In genomic region chr21:34132905-34133304, GRCh38 we compare ENCODE assay signal across 15 cellular contexts. TPM values are rescaled to one million over a fixed set of nuclear protein-coding genes. Genes with fewer than 3 reads are reported as not detected.
DNase-seq lines count a peak whose midpoint lies in the region; ATAC-seq, FAIRE-seq and TF ChIP-seq lines count a peak whose summit lies in the region.
"Had no signal": no experiment of that assay in that cellular context is flagged by ENCODE, and none has a peak within 500 bp of the region (broad histone marks: within the 10 kb centered on the region; RNA-seq: fewer than 3 reads in every experiment).

No MANE protein-coding gene starts in this region.

- H3K36me3 ChIP-seq in right atrium auricular region (peaks cover 8% of the 10 kb centered on the region), small intestine (ENCODE audit: control insufficient read depth in 2 of 2, insufficient read depth in 2 of 2, low read length in 2 of 2) (no peaks in the 10 kb centered on the region)
- H3K36me3 ChIP-seq: ovary had no signal

- no peaks in the 10 kb centered on the region for H3K9me3 Mint-ChIP-seq in activated CD8-positive, alpha-beta T cell treated with anti-CD3 and anti-CD28 coated beads, Interleukin-2, amount 10 ng/mL, durations not matched to agents 7 days and 5 days (ENCODE audit: insufficient read depth)
- peaks cover 0 to 6% (median under 1%) of the 10 kb centered on the region in 9 donors for H3K9me3 Mint-ChIP-seq in naive thymus-derived CD8-positive, alpha-beta T cell

- no peaks in the 10 kb centered on the region for H3K27me3 ChIP-seq in right atrium auricular region
- H3K27me3 ChIP-seq in small intestine (ENCODE audit: control insufficient read depth in 2 of 2, insufficient read depth in 2 of 2, low read length in 2 of 2), result no peaks in the 10 kb centered on the region
- H3K27me3 ChIP-seq: ovary had no signal

- no peak overlapping the region for H3K4me3 ChIP-seq in right atrium auricular region
- H3K4me3 ChIP-seq in small intestine (ENCODE audit: low read depth in 1 of 2, low read length in 2 of 2), result no peak overlapping the region
- H3K4me3 ChIP-seq: lung, ovary had no signal

- no peaks in the 10 kb centered on the region for H3K27me3 Mint-ChIP-seq in activated CD8-positive, alpha-beta T cell treated with anti-CD3 and anti-CD28 coated beads, Interleukin-2, amount 10 ng/mL, durations not matched to agents 7 days and 5 days (ENCODE audit: low read depth)
- no peaks in the 10 kb centered on the region for H3K27me3 Mint-ChIP-seq in naive thymus-derived CD8-positive, alpha-beta T cell
- H3K27me3 Mint-ChIP-seq: B cell had no signal

- peak overlapping the region; percentile 2 to 86 for H3K27ac ChIP-seq in right atrium auricular region
- no peak overlapping the region for H3K27ac ChIP-seq in small intestine (ENCODE audit: low read depth in 1 of 2, low read length in 1 of 2)
- H3K27ac ChIP-seq: ovary had no signal

- intact Hi-C loops in left cardiac atrium (cut with DNase I), result no loop called here

- peaks cover 71% of the 10 kb centered on the region for H3K36me3 Mint-ChIP-seq in activated CD8-positive, alpha-beta T cell treated with anti-CD3 and anti-CD28 coated beads, Interleukin-2, amount 10 ng/mL, durations not matched to agents 7 days and 5 days (ENCODE audit: low read depth)
- peaks cover 14 to 47% (median 32%) of the 10 kb centered on the region in 3 donors for H3K36me3 Mint-ChIP-seq in naive thymus-derived CD8-positive, alpha-beta T cell

- FAIRE-seq in small intestine (lab: Jason Lieb, UNC), result no peak
- FAIRE-seq: H54 had no signal

- no peak for TF ChIP-seq CTCF in right atrium auricular region (IDR thresholded peaks at IDR 0.05)

- H3K4me1 ChIP-seq in right atrium auricular region (peaks cover 0 to 63% of the 10 kb centered on the region in 2 donors), small intestine (ENCODE audit: control insufficient read depth in 2 of 2, insufficient read depth in 1 of 2, low read depth in 1 of 2, low read length in 1 of 2) (peaks cover 0 to 5% of the 10 kb centered on the region in 2 donors)

- peak overlapping the region; percentile 73 for H3K27ac Mint-ChIP-seq in activated CD8-positive, alpha-beta T cell treated with anti-CD3 and anti-CD28 coated beads, Interleukin-2, amount 10 ng/mL, durations not matched to agents 7 days and 5 days
- H3K27ac Mint-ChIP-seq in naive thymus-derived CD8-positive, alpha-beta T cell, result peak overlapping the region; percentile 38 to 89 (median 73)
- H3K27ac Mint-ChIP-seq: B cell had no signal

- H3K9me3 ChIP-seq in right atrium auricular region (no peaks in the 10 kb centered on the region), small intestine (ENCODE audit: control insufficient read depth, low read depth) (no peaks in the 10 kb centered on the region)
- H3K9me3 ChIP-seq: ovary had no signal

- POLR2A ChIA-PET in activated CD8-positive, alpha-beta T cell treated with anti-CD3 and anti-CD28 coated beads, Interleukin-2, amount 10 ng/mL, durations not matched to agents 7 days and 5 days (lab: Charles Lee), result interaction anchor here (1.0 to 1.4 kb wide), 2 partner anchors 42 to 60 kb away, joined by 4 read pairs; no protein-coding TSS in a partner anchor
- POLR2A ChIA-PET in naive thymus-derived CD8-positive, alpha-beta T cell (lab: Charles Lee), result interaction anchor here (1.5 kb wide), 1 partner anchor 185 kb away, joined by 6 read pairs; no protein-coding TSS in a partner anchor

- CTCF ChIA-PET in activated CD8-positive, alpha-beta T cell treated with anti-CD3 and anti-CD28 coated beads, Interleukin-2, amount 10 ng/mL, durations not matched to agents 7 days and 5 days (lab: Charles Lee), result interaction anchor here (0.8 to 2.9 kb wide), 6 partner anchors 22 to 215 kb away, joined by 3 to 15 read pairs (median 6); partner anchors contain the start of genes MRPS6 and SLC5A3

- peaks cover 58% of the 10 kb centered on the region for H3K4me1 Mint-ChIP-seq in activated CD8-positive, alpha-beta T cell treated with anti-CD3 and anti-CD28 coated beads, Interleukin-2, amount 10 ng/mL, durations not matched to agents 7 days and 5 days (ENCODE audit: low read depth)
- H3K4me1 Mint-ChIP-seq in naive thymus-derived CD8-positive, alpha-beta T cell, result peaks cover 54 to 77% (median 76%) of the 10 kb centered on the region in 4 donors

- H3K4me3 Mint-ChIP-seq in activated CD8-positive, alpha-beta T cell treated with anti-CD3 and anti-CD28 coated beads, Interleukin-2, amount 10 ng/mL, durations not matched to agents 7 days and 5 days, result no peak overlapping the region
- H3K4me3 Mint-ChIP-seq in naive thymus-derived CD8-positive, alpha-beta T cell, result peak overlapping the region; percentile 10 to 82 (median 55)
- H3K4me3 Mint-ChIP-seq: B cell had no signal

- WGBS in small intestine, 3 donors, result 75 to 88% (median 81%) methylated on average over 4 of the region's 4 CpGs

- ATAC-seq in left cardiac atrium, result no peak
- no peak for ATAC-seq in activated CD8-positive, alpha-beta T cell treated with anti-CD3 and anti-CD28 coated beads, Interleukin-2, amount 10 ng/mL, durations not matched to agents 7 days and 5 days
- no peak for ATAC-seq in naive thymus-derived CD8-positive, alpha-beta T cell
- ATAC-seq in HG03159 (IDR thresholded peaks at IDR 0.05; ENCODE audit: unreplicated experiment), result no peak

- DNase-seq in right atrium auricular region (ENCODE audit: low spot score) (no peak), left cardiac atrium (no peak), small intestine (no peak), HK-2 (ENCODE audit: unreplicated experiment) (no peak), NCI-H510A treated with DMSO at 0.1 percent for 48 hours (lab: John Stamatoyannopoulos, UW) (no peak)
- DNase-seq in activated CD8-positive, alpha-beta T cell treated with anti-CD3 and anti-CD28 coated beads, Interleukin-2, amount 10 ng/mL, durations not matched to agents 7 days and 5 days, result no peak
- DNase-seq in naive thymus-derived CD8-positive, alpha-beta T cell, result no peak
- DNase-seq: central memory CD4-positive, alpha-beta T cell; NCI-H2171 treated with DMSO at 0.1 percent for 48 hours; ovary; stimulated activated CD4-positive, alpha-beta T cell treated with anti-CD3 and anti-CD28 coated beads, Interleukin-15, amount 100 ng/mL, for 24 hours had no signal

RNA-seq across cellular contexts. Expression of gene MRPS6, which starts 59.5 kb away (rescaled TPM):
- total RNA-seq in right atrium auricular region (10 to 100 TPM; 18.8 to 30.4 TPM), left cardiac atrium (10 to 100 TPM; 54.8 to 67.2 TPM)
- total RNA-seq in activated CD8-positive, alpha-beta T cell treated with anti-CD3 and anti-CD28 coated beads, Interleukin-2, amount 10 ng/mL, durations not matched to agents 7 days and 5 days, result 10 to 100 TPM; 80.2 to 84.3 TPM
- 100 to 1,000 TPM; 107 to 112 TPM for total RNA-seq in naive thymus-derived CD8-positive, alpha-beta T cell
- 100 to 1,000 TPM; 170 to 193 (median 181) TPM for polyA plus RNA-seq in naive thymus-derived CD8-positive, alpha-beta T cell
- 10 to 100 TPM; 47.0 to 59.7 (median 57.8) TPM for polyA plus RNA-seq in small intestine

RNA-seq across cellular contexts. Expression of gene SLC5A3, which starts 59.5 kb away (rescaled TPM):
- total RNA-seq in right atrium auricular region, result 1 to 10 TPM; 4.4 to 4.6 TPM
- 10 to 100 TPM in 1 of 2 donors, 1 to 10 TPM in 1; 6.6 to 13.4 TPM for total RNA-seq in left cardiac atrium
- 10 to 100 TPM; 22.4 to 24.2 TPM for total RNA-seq in activated CD8-positive, alpha-beta T cell treated with anti-CD3 and anti-CD28 coated beads, Interleukin-2, amount 10 ng/mL, durations not matched to agents 7 days and 5 days
- total RNA-seq in naive thymus-derived CD8-positive, alpha-beta T cell, result 10 to 100 TPM; 31.9 to 32.7 TPM
- 1 to 10 TPM; 1.7 to 2.1 (median 1.9) TPM for polyA plus RNA-seq in naive thymus-derived CD8-positive, alpha-beta T cell
- polyA plus RNA-seq in small intestine, result 1 to 10 TPM in 1 of 3 donors, under 1 TPM in 2; 0.54 to 2.2 (median 0.89) TPM

Comparison
In these comparisons a context has a peak if more than half of its experiments do, and no peak if none do; other contexts are left out.
1. H3K27ac ChIP-seq: peak in right atrium auricular region (2 of 2); none in small intestine (0 of 2).